Comparison of ENCODE assay signal across 8 cellular contexts in genomic region chr9:15552641-15553527, GRCh38. TPM values are rescaled to one million over a fixed set of nuclear protein-coding genes. Genes with fewer than 3 reads are reported as not detected.
DNase-seq lines count a peak whose midpoint lies in the region; ATAC-seq and TF ChIP-seq lines count a peak whose summit lies in the region.

TSS of gene CCDC171 (plus strand) at chr9:15553043. CDS start at chr9:15564089, 11,046 bp downstream.

- H3K27me3 ChIP-seq in PC-3 (ENCODE audit: low read length) (no peaks in the 10 kb centered on the region), muscle layer of duodenum (ENCODE audit: low read depth, low read length) (no peaks in the 10 kb centered on the region)

- H3K9me3 ChIP-seq in PC-3 (ENCODE audit: low read length) (no peaks in the 10 kb centered on the region), muscle layer of duodenum (ENCODE audit: control insufficient read depth in 1 of 2, low read length in 2 of 2) (no peaks in the 10 kb centered on the region)

- H3F3A ChIP-seq in PC-3 (ENCODE audit: low read length, unreplicated experiment): no peaks in the 10 kb centered on the region

- no peaks in the 10 kb centered on the region for H4K20me1 ChIP-seq in PC-3 (ENCODE audit: low read length)

- H3K79me2 ChIP-seq in PC-3 (ENCODE audit: low read length): no peaks in the 10 kb centered on the region

- H3K27ac Mint-ChIP-seq in activated T-cell treated with anti-CD3 and anti-CD28 coated beads, Interleukin-2, amount 50 U/mL, for 24 hours: peak within 1 kb of the TSS; percentile 89

- peaks cover 9% of the 10 kb centered on the region for H3K4me1 ChIP-seq in PC-3 (ENCODE audit: insufficient read depth, low read length)
- H3K4me1 ChIP-seq in muscle layer of duodenum (ENCODE audit: control insufficient read depth in 1 of 2, insufficient read depth in 2 of 2, low read length in 2 of 2): peaks cover 0 to 7% of the 10 kb centered on the region in 2 donors

- peaks cover 18% of the 10 kb centered on the region for H3K4me1 Mint-ChIP-seq in activated T-cell treated with anti-CD3 and anti-CD28 coated beads, Interleukin-2, amount 50 U/mL, for 24 hours (ENCODE audit: low read depth)

- DNase-seq in DMS79 (lab: John Stamatoyannopoulos, UW) (peak; percentile 96), PC-3 (peak; percentile 91)
- DNase-seq in Jurkat, Clone E6-1 (ENCODE audit: low read depth, low spot score): peak; percentile 95
- DNase-seq in activated T-cell treated with anti-CD3 and anti-CD28 coated beads, Interleukin-2, amount 50 U/mL, for 24 hours: peak; percentile 88
- DNase-seq in stimulated activated CD8-positive, alpha-beta memory T cell treated with anti-CD3 and anti-CD28 coated beads, Interleukin-7, amount 100 ng/mL, for 24 hours (ENCODE audit: low read depth): peak; percentile 60

- no peaks in the 10 kb centered on the region for H3K9me2 ChIP-seq in PC-3 (replicated peaks; ENCODE audit: low read length)

- H3K9me3 Mint-ChIP-seq in activated T-cell treated with anti-CD3 and anti-CD28 coated beads, Interleukin-2, amount 50 U/mL, for 24 hours: no peaks in the 10 kb centered on the region

- no peaks in the 10 kb centered on the region for H3K27me3 Mint-ChIP-seq in activated T-cell treated with anti-CD3 and anti-CD28 coated beads, Interleukin-2, amount 50 U/mL, for 24 hours

- BruUV-seq in PC-3 (replicated peaks; lab: Mats Ljungman, UMichigan): TSS peak; percentile 65

- H3K4me2 ChIP-seq in PC-3 (ENCODE audit: low read length): peak within 1 kb of the TSS; percentile 99

- H3K4me3 ChIP-seq in Jurkat, Clone E6-1 (ENCODE audit: low read length): peak within 1 kb of the TSS; percentile 91
- H3K4me3 ChIP-seq in PC-3 (ENCODE audit: low read length) (peak within 1 kb of the TSS; percentile 81), muscle layer of duodenum (ENCODE audit: low read depth in 1 of 2, low read length in 2 of 2) (peak within 1 kb of the TSS; percentile 90 to 98)

- POLR2A ChIA-PET in PC-3 (lab: Charles Lee; ENCODE audit: unreplicated experiment): interaction anchor here (0.6 to 1.0 kb wide), 4 partner anchors 9 to 69 kb away, joined by 3 to 31 read pairs (median 12); no protein-coding TSS in a partner anchor

- H2AFZ ChIP-seq in PC-3 (ENCODE audit: low read length): peak within 1 kb of the TSS; percentile 100

- H3K27ac ChIP-seq in PC-3 (ENCODE audit: low read length) (no peak within 1 kb of the TSS; the same call in 1 of the 2 replicates), muscle layer of duodenum (ENCODE audit: low read length) (peak within 1 kb of the TSS; percentile 92)

- peak within 1 kb of the TSS; percentile 81 for H3K9ac ChIP-seq in PC-3 (ENCODE audit: low read length)

- no peaks in the 10 kb centered on the region for H3K36me3 ChIP-seq in PC-3 (ENCODE audit: low read depth, low read length)
- no peaks in the 10 kb centered on the region for H3K36me3 ChIP-seq in muscle layer of duodenum (ENCODE audit: control insufficient read depth in 1 of 2, insufficient read depth in 2 of 2, low read length in 2 of 2)

- CTCF ChIA-PET in PC-3 (lab: Charles Lee): interaction anchor here (0.5 to 1.2 kb wide), 7 partner anchors 9 to 68 kb away, joined by 3 to 8 read pairs (median 3); no protein-coding TSS in a partner anchor

- peaks cover 2% of the 10 kb centered on the region for H3K36me3 Mint-ChIP-seq in activated T-cell treated with anti-CD3 and anti-CD28 coated beads, Interleukin-2, amount 50 U/mL, for 24 hours (ENCODE audit: low read depth)

- no peak for TF ChIP-seq CTCF in PC-3 (conservative IDR thresholded peaks at IDR 0.05; ENCODE audit: low read depth, low read length)

- intact Hi-C loops in PC-3 (cut with micrococcal nuclease): no loop called here

- peak; percentile 87 for ATAC-seq in GM21717 (IDR thresholded peaks at IDR 0.05; ENCODE audit: unreplicated experiment)
- peak; percentile 97 for ATAC-seq in PC-3
- peak; percentile 99 for ATAC-seq in esophagus mucosa

- H3K4me3 Mint-ChIP-seq in activated T-cell treated with anti-CD3 and anti-CD28 coated beads, Interleukin-2, amount 50 U/mL, for 24 hours: peak within 1 kb of the TSS; percentile 85

RNA-seq across cellular contexts. Expression of gene CCDC171, which starts in this region (rescaled TPM):
- polyA plus RNA-seq in Jurkat, Clone E6-1 (2012; ENCODE audit: insufficient read depth, insufficient read length): 8.6 TPM
- total RNA-seq in PC-3 (2014; rRNA removed) (1.7 and 2.7 TPM in 2 replicates), esophagus mucosa (1.4 TPM)
